ENCODE assay signal across 27 cellular contexts in genomic region chr6:150209415-150209814, GRCh38.
"Had no signal": no experiment of that assay in that cellular context is flagged by ENCODE, and none has a peak within 500 bp of the region (broad histone marks: within the 10 kb centered on the region; RNA-seq: fewer than 3 reads in every experiment).

No MANE protein-coding gene starts in this region.

- H3K9ac ChIP-seq: neural progenitor cell had no signal

- H3K36me3 Mint-ChIP-seq: immature natural killer cell; mesothelial cell of epicardium; naive thymus-derived CD4-positive, alpha-beta T cell; neural progenitor cell; stimulated activated effector memory CD8-positive, alpha-beta T cell treated with anti-CD3 and anti-CD28 coated beads, Interleukin-12 subunit alpha, Interleukin-12 subunit beta, amount 100 ng/mL, for 72 hours; type B pancreatic cell had no signal

- H3K4me1 ChIP-seq: neural progenitor cell, prostate gland, stomach, testis, tibial artery had no signal

- H3K4me3 Mint-ChIP-seq: effector memory CD8-positive, alpha-beta T cell; immature natural killer cell; mesothelial cell of epicardium; naive thymus-derived CD4-positive, alpha-beta T cell; nephron; neural progenitor cell; stimulated activated effector memory CD8-positive, alpha-beta T cell treated with anti-CD3 and anti-CD28 coated beads, Interleukin-12 subunit alpha, Interleukin-12 subunit beta, amount 100 ng/mL, for 72 hours; type B pancreatic cell had no signal

- H3K4me2 ChIP-seq: neural progenitor cell had no signal

- H3K27ac ChIP-seq: esophagus squamous epithelium, neural progenitor cell, prostate gland, stomach, testis, tibial artery had no signal

- H3K9me3 Mint-ChIP-seq: effector memory CD8-positive, alpha-beta T cell; immature natural killer cell; mesothelial cell of epicardium; neural progenitor cell; stimulated activated effector memory CD8-positive, alpha-beta T cell treated with anti-CD3 and anti-CD28 coated beads, Interleukin-12 subunit alpha, Interleukin-12 subunit beta, amount 100 ng/mL, for 72 hours; type B pancreatic cell had no signal

- H3K9me3 ChIP-seq: esophagus squamous epithelium, mucosa of descending colon, prostate gland, stomach, testis, tibial artery had no signal

- H2AFZ ChIP-seq: neural progenitor cell had no signal

- H3K4me1 Mint-ChIP-seq: naive thymus-derived CD4-positive, alpha-beta T cell; stimulated activated effector memory CD8-positive, alpha-beta T cell treated with anti-CD3 and anti-CD28 coated beads, Interleukin-12 subunit alpha, Interleukin-12 subunit beta, amount 100 ng/mL, for 72 hours had no signal

- DNase-seq: cortex of kidney; effector memory CD8-positive, alpha-beta T cell; erythroblast; esophagus squamous epithelium; foreskin melanocyte; hypothalamus; immature natural killer cell; kidney; mucosa of descending colon; naive thymus-derived CD4-positive, alpha-beta T cell; nucleus accumbens; right cardiac atrium; small intestine; stimulated activated CD4-positive, alpha-beta T cell treated with anti-CD3 and anti-CD28 coated beads, Interleukin-15, amount 100 ng/mL, for 24 hours; stimulated activated CD4-positive, alpha-beta T cell treated with anti-CD3 and anti-CD28 coated beads, Interleukin-4, amount 100 ng/mL, for 24 hours; stimulated activated naive CD4-positive, alpha-beta T cell treated with Interleukin-2 at 50 U/mL for 16 hours; stomach; testis; tibial artery had no signal

- FAIRE-seq: endometrium, kidney, small intestine had no signal

- H3K4me3 ChIP-seq: esophagus squamous epithelium, mucosa of descending colon, neural progenitor cell, prostate gland, stomach, testis, tibial artery had no signal

- H3K27me3 ChIP-seq: testis had no signal

- ATAC-seq: effector memory CD8-positive, alpha-beta T cell; left lobe of liver; mucosa of descending colon; naive thymus-derived CD4-positive, alpha-beta T cell; right cardiac atrium; stimulated activated effector memory CD8-positive, alpha-beta T cell treated with anti-CD3 and anti-CD28 coated beads, Interleukin-12 subunit alpha, Interleukin-12 subunit beta, amount 100 ng/mL, for 72 hours had no signal

- H3K36me3 ChIP-seq: esophagus squamous epithelium, neural progenitor cell, prostate gland, stomach, tibial artery had no signal

- H3K27me3 Mint-ChIP-seq: type B pancreatic cell had no signal
